ENCODE assay signal across 8 cellular contexts in genomic region chr22:38700271-38700788, GRCh38. TPM values are rescaled to one million over a fixed set of nuclear protein-coding genes. Genes with fewer than 3 reads are reported as not detected.
DNase-seq lines count a peak whose midpoint lies in the region; ATAC-seq, FAIRE-seq and TF ChIP-seq lines count a peak whose summit lies in the region.

No MANE protein-coding gene starts in this region.

- peaks cover 9% of the 10 kb centered on the region for H3K79me1 ChIP-seq in mesendoderm (ENCODE audit: low read length)

- H3K4me2 ChIP-seq in mesendoderm (ENCODE audit: low read length), result peak overlapping the region; percentile 77

- peak overlapping the region; percentile 93 for H3K18ac ChIP-seq in mesendoderm (ENCODE audit: low read length)

- H3K9me3 ChIP-seq in duodenal mucosa (ENCODE audit: control insufficient read depth in 1 of 2, low read length in 2 of 2) (no peaks in the 10 kb centered on the region), transverse colon (no peaks in the 10 kb centered on the region)

- peak overlapping the region; percentile 52 for H2BK120ac ChIP-seq in mesendoderm (ENCODE audit: low read depth, low read length)

- peak; percentile 53 for TF ChIP-seq POLR2A in transverse colon (IDR thresholded peaks at IDR 0.05)

- peak; percentile 20 for ATAC-seq in GM21723 (IDR thresholded peaks at IDR 0.05; ENCODE audit: unreplicated experiment)
- no peak for ATAC-seq in GM18870 (IDR thresholded peaks at IDR 0.05; ENCODE audit: unreplicated experiment)

- H3K27ac ChIP-seq in duodenal mucosa (ENCODE audit: low read depth, low read length) (peak overlapping the region; percentile 97), mesendoderm (ENCODE audit: low read depth, low read length) (peak overlapping the region; percentile 76), transverse colon (peak overlapping the region; percentile 93 to 99 (median 98))

- H3K56ac ChIP-seq in mesendoderm (ENCODE audit: low read length), result peak overlapping the region; percentile 97

- FAIRE-seq in RCC 7860 (lab: Jason Lieb, UNC), result no peak

- H4K8ac ChIP-seq in mesendoderm (ENCODE audit: low read depth, low read length), result no peak overlapping the region

- no peak overlapping the region for H2BK5ac ChIP-seq in mesendoderm (ENCODE audit: low read length)

- no peak overlapping the region for H3K23ac ChIP-seq in mesendoderm (ENCODE audit: low read length)

- in situ Hi-C loops in transverse colon (cut with MboI; ENCODE audit: low pct_ligation_motif_present in 1 of 4, low pct_unique_long_range_greater_than_20kb in 1 of 4, low sequenced_read_pairs in 3 of 4), result no loop called here

- peak; percentile 86 for DNase-seq in CD1c-positive myeloid dendritic cell (ENCODE audit: extremely low spot score)
- DNase-seq in RCC 7860 (ENCODE audit: low spot score), result peak; percentile 34
- DNase-seq in mesendoderm, result peak; percentile 46
- DNase-seq in transverse colon, result peak; percentile 80
- DNase-seq in NCI-H2029 treated with DMSO at 0.1 percent for 48 hours (lab: John Stamatoyannopoulos, UW), result no peak

- no peak overlapping the region for H2AK5ac ChIP-seq in mesendoderm (ENCODE audit: low read length)

- no peak overlapping the region for H2BK15ac ChIP-seq in mesendoderm (replicated peaks; ENCODE audit: low read depth)

- H3K4me1 ChIP-seq in duodenal mucosa (ENCODE audit: control insufficient read depth in 1 of 2, insufficient read depth in 2 of 2, low read length in 2 of 2), result peaks cover 50 to 52% of the 10 kb centered on the region in 2 donors
- peaks cover 3% of the 10 kb centered on the region for H3K4me1 ChIP-seq in mesendoderm (ENCODE audit: control insufficient read depth, low read depth, low read length)
- peaks cover 28 to 63% (median 56%) of the 10 kb centered on the region in 4 donors for H3K4me1 ChIP-seq in transverse colon

- peak overlapping the region; percentile 59 for H3K4ac ChIP-seq in mesendoderm (ENCODE audit: low read depth, low read length)

- no peak overlapping the region for H4K5ac ChIP-seq in mesendoderm (ENCODE audit: low read length)

- intact Hi-C loops in transverse colon (cut with DNase I; ENCODE audit: low total_unique reads), result loop anchor here (2.0 kb wide), 1 partner anchor 54 kb away; the partner anchor contains the start of gene SUN2

- H3K27me3 ChIP-seq in duodenal mucosa (ENCODE audit: control insufficient read depth in 1 of 2, insufficient read depth in 2 of 2, low read length in 2 of 2) (no peaks in the 10 kb centered on the region), mesendoderm (ENCODE audit: insufficient read depth, low read length, poor library complexity) (no peaks in the 10 kb centered on the region), transverse colon (no peaks in the 10 kb centered on the region)

- peaks cover 18% of the 10 kb centered on the region for H3K79me2 ChIP-seq in mesendoderm (ENCODE audit: control insufficient read depth, insufficient read depth, low read length)

- no CpG with 5 or more reads among the region's 57 CpGs for WGBS in mesendoderm (ENCODE audit: extremely low coverage, insufficient coverage, low lambda C conversion rate)
- WGBS in transverse colon (ENCODE audit: low coverage in 1 of 2), 2 donors, result 1 to 3% methylated on average over 5 to 24 of the region's 57 CpGs

- no peak for TF ChIP-seq CTCF in transverse colon (IDR thresholded peaks at IDR 0.05)

- H3K4me3 ChIP-seq in duodenal mucosa (ENCODE audit: low read depth in 1 of 2, low read length in 2 of 2) (peak overlapping the region; percentile 65 to 75), mesendoderm (ENCODE audit: low read length) (peak overlapping the region; percentile 93), transverse colon (peak overlapping the region; percentile 62 to 83 (median 80))

- TF ChIP-seq EP300 in transverse colon (IDR thresholded peaks at IDR 0.05; ENCODE audit: low read depth), result no peak

- H3K9ac ChIP-seq in duodenal mucosa (ENCODE audit: low read depth in 1 of 2, low read length in 2 of 2) (peak overlapping the region; percentile 88 to 98), mesendoderm (ENCODE audit: low read length) (peak overlapping the region; percentile 96)

- H3K36me3 ChIP-seq in duodenal mucosa (ENCODE audit: control insufficient read depth in 1 of 2, insufficient read depth in 2 of 2, low read length in 2 of 2), result no peaks in the 10 kb centered on the region
- no peaks in the 10 kb centered on the region for H3K36me3 ChIP-seq in mesendoderm (ENCODE audit: control insufficient read depth, insufficient read depth, low read length)
- H3K36me3 ChIP-seq in transverse colon, result no peaks in the 10 kb centered on the region

RNA-seq across cellular contexts. Expression of gene JOSD1, which starts 0.4 kb away (rescaled TPM):
- 17.5 TPM for polyA plus RNA-seq in mesendoderm (2013, experiment 1 of 2)
- 16.2 TPM for polyA plus RNA-seq in mesendoderm (2013, experiment 2 of 2)
- 100 to 1,000 TPM in 3 of 4 donors, 10 to 100 TPM in 1; 34.6 to 189 (median 138) TPM for total RNA-seq in transverse colon

RNA-seq across cellular contexts. Expression of gene GTPBP1, which starts 5.4 kb away (rescaled TPM):
- 34.9 TPM for polyA plus RNA-seq in mesendoderm (2013, experiment 1 of 2)
- polyA plus RNA-seq in mesendoderm (2013, experiment 2 of 2), result 34.2 TPM
- 10 to 100 TPM; 51.5 to 84.9 (median 77.6) TPM for total RNA-seq in transverse colon

RNA-seq across cellular contexts. Expression of gene TOMM22, which starts 18.6 kb away (rescaled TPM):
- 90.1 TPM for polyA plus RNA-seq in mesendoderm (2013, experiment 1 of 2)
- 87.9 TPM for polyA plus RNA-seq in mesendoderm (2013, experiment 2 of 2)
- 10 to 100 TPM; 19.1 to 48.3 (median 32.9) TPM for total RNA-seq in transverse colon

RNA-seq across cellular contexts. Expression of gene CBY1, which starts 43.9 kb away (rescaled TPM):
- polyA plus RNA-seq in mesendoderm (2013, experiment 1 of 2), result 20.7 TPM
- polyA plus RNA-seq in mesendoderm (2013, experiment 2 of 2), result 21.2 TPM
- 10 to 100 TPM; 15.0 to 19.8 (median 18.9) TPM for total RNA-seq in transverse colon

RNA-seq across cellular contexts. Expression of gene FAM227A, which starts 44.1 kb away (rescaled TPM):
- 0.37 TPM for polyA plus RNA-seq in mesendoderm (2013, experiment 1 of 2)
- polyA plus RNA-seq in mesendoderm (2013, experiment 2 of 2), result 0.39 TPM
- total RNA-seq in transverse colon, result under 1 TPM in 3 of 4 donors, not detected in 1; 0.20 to 0.79 (median 0.27) TPM
